13 cellular contexts compared by ENCODE assay signal in genomic region chr5:157828031-157828948, GRCh38. TPM values are rescaled to one million over a fixed set of nuclear protein-coding genes. Genes with fewer than 3 reads are reported as not detected.
DNase-seq lines count a peak whose midpoint lies in the region; ATAC-seq lines count a peak whose summit lies in the region.
"Had no signal": no experiment of that assay in that cellular context is flagged by ENCODE, and none has a peak within 500 bp of the region (broad histone marks: within the 10 kb centered on the region; RNA-seq: fewer than 3 reads in every experiment).

No MANE protein-coding gene starts in this region.

- DNase-seq in Right ventricle myocardium superior (no peak), cardiac septum (ENCODE audit: low spot score) (no peak), immature natural killer cell (peak in 1 of 3 donors; percentile 4), inferior parietal cortex (ENCODE audit: extremely low spot score) (no peak), RKO (ENCODE audit: low spot score) (no peak), SK-N-DZ (ENCODE audit: low spot score) (no peak)
- DNase-seq: NCI-H2171; stimulated activated naive CD4-positive, alpha-beta T cell treated with Interleukin-2 at 50 U/mL for 16 hours had no signal

- H3K36me3 Mint-ChIP-seq in activated naive CD8-positive, alpha-beta T cell = peaks cover 4% of the 10 kb centered on the region
- no peaks in the 10 kb centered on the region for H3K36me3 Mint-ChIP-seq in immature natural killer cell

- ATAC-seq in Right ventricle myocardium superior (ENCODE audit: poor library complexity) = peak; percentile 41

- H3K27me3 Mint-ChIP-seq in activated naive CD8-positive, alpha-beta T cell = no peaks in the 10 kb centered on the region
- H3K27me3 Mint-ChIP-seq in immature natural killer cell (ENCODE audit: low read depth in 3 of 3) = peaks cover 0 to 1% (median 0%) of the 10 kb centered on the region in 3 donors

- intact Hi-C loops in Right ventricle myocardium superior (cut with DNase I) (no loop called here), cardiac septum (cut with DNase I) (loop anchor here (10.0 kb wide), 1 partner anchor 1277 kb away; no protein-coding TSS in a partner anchor)

- H3K4me1 Mint-ChIP-seq in activated naive CD8-positive, alpha-beta T cell (ENCODE audit: low read depth) = peaks cover 56% of the 10 kb centered on the region
- H3K4me1 Mint-ChIP-seq in immature natural killer cell = peaks cover 58 to 81% of the 10 kb centered on the region in 2 donors

- H3K9me3 ChIP-seq in thymus (ENCODE audit: control insufficient read depth) = no peaks in the 10 kb centered on the region

- peak overlapping the region; percentile 62 for H3K27ac Mint-ChIP-seq in activated naive CD8-positive, alpha-beta T cell
- H3K27ac Mint-ChIP-seq in immature natural killer cell = peak overlapping the region; percentile 75 to 86 (median 80)
- H3K27ac Mint-ChIP-seq: T-helper 1 cell treated with Interleukin-12 subunit alpha and Interleukin-12 subunit beta and Interleukin-4 antibody, amounts not matched to agents 30 μg/mL and 1 μg/mL, for 36 hours had no signal

- peak overlapping the region; percentile 31 for H3K27ac ChIP-seq in thymus (ENCODE audit: low read depth)
- H3K27ac ChIP-seq: HL-60 had no signal

- H3K27me3 ChIP-seq in thymus (ENCODE audit: control insufficient read depth, insufficient read depth) = no peaks in the 10 kb centered on the region

- H3K4me1 ChIP-seq in thymus (ENCODE audit: control insufficient read depth, insufficient read depth, low read length) = no peaks in the 10 kb centered on the region

- peak overlapping the region; percentile 6 for H3K4me3 Mint-ChIP-seq in activated naive CD8-positive, alpha-beta T cell
- peak overlapping the region; percentile 7 to 72 (median 46) for H3K4me3 Mint-ChIP-seq in immature natural killer cell
- H3K4me3 Mint-ChIP-seq: T-helper 1 cell treated with Interleukin-12 subunit alpha and Interleukin-12 subunit beta and Interleukin-4 antibody, amounts not matched to agents 30 μg/mL and 1 μg/mL, for 36 hours had no signal

- WGBS in thymus = 34% methylated on average over 8 of the region's 8 CpGs

- H3K4me3 ChIP-seq in thymus (ENCODE audit: low read length) = no peak overlapping the region
- H3K4me3 ChIP-seq: smooth muscle cell had no signal

- H3K36me3 ChIP-seq in thymus (ENCODE audit: control insufficient read depth, insufficient read depth) = peaks cover 3% of the 10 kb centered on the region

- H3K9me3 Mint-ChIP-seq in activated naive CD8-positive, alpha-beta T cell (ENCODE audit: low read depth) = no peaks in the 10 kb centered on the region
- H3K9me3 Mint-ChIP-seq in immature natural killer cell = no peaks in the 10 kb centered on the region
- H3K9me3 Mint-ChIP-seq: T-helper 1 cell treated with Interleukin-12 subunit alpha and Interleukin-12 subunit beta and Interleukin-4 antibody, amounts not matched to agents 30 μg/mL and 1 μg/mL, for 36 hours had no signal

RNA-seq across cellular contexts. Expression of gene CLINT1, which starts 30.7 kb away (rescaled TPM):
- total RNA-seq in Right ventricle myocardium superior (55.5 TPM), cardiac septum (53.0 TPM)
- polyA plus RNA-seq in immature natural killer cell (100 to 1,000 TPM in 1 of 3 donors, 10 to 100 TPM in 2; 75.7 to 106 (median 84.8) TPM), thymus (54.1 TPM)
- 89.6 and 96.3 TPM in 2 replicates for polyA plus RNA-seq in SK-N-DZ (2014; cell fraction: cytosol; rRNA removed)
- 159 and 276 TPM in 2 replicates for polyA plus RNA-seq in SK-N-DZ (2014; cell fraction: nucleus; rRNA removed)
